Comparison of ENCODE assay signal across 38 cellular contexts in genomic region chr9:133468374-133468773, GRCh38. TPM values are rescaled to one million over a fixed set of nuclear protein-coding genes. Genes with fewer than 3 reads are reported as not detected.
"Had no signal": no experiment of that assay in that cellular context is flagged by ENCODE, and none has a peak within 500 bp of the region (broad histone marks: within the 10 kb centered on the region; RNA-seq: fewer than 3 reads in every experiment).

No MANE protein-coding gene starts in this region.

- ATAC-seq: left colon; left lung; lower lobe of right lung; mucosa of descending colon; naive thymus-derived CD4-positive, alpha-beta T cell had no signal

- H3K79me2 ChIP-seq: parathyroid adenoma had no signal

- H3K36me3 Mint-ChIP-seq: immature natural killer cell; naive thymus-derived CD4-positive, alpha-beta T cell; natural killer cell treated with Interleukin-12 subunit alpha and Interleukin-12 subunit beta and Interleukin-15 and Interleukin-18, amount 100 ng/mL, for 72 hours had no signal

- H3K9ac ChIP-seq: parathyroid adenoma had no signal

- H3K4me1 ChIP-seq: right atrium auricular region, sigmoid colon, testis, thyroid gland, vagina had no signal

- H3K27me3 ChIP-seq: heart left ventricle, left lung, right atrium auricular region, sigmoid colon, spleen, stomach, testis, thyroid gland, transverse colon, upper lobe of left lung, vagina had no signal

- H3K4me3 Mint-ChIP-seq: immature natural killer cell; naive thymus-derived CD4-positive, alpha-beta T cell; natural killer cell treated with Interleukin-12 subunit alpha and Interleukin-12 subunit beta and Interleukin-15 and Interleukin-18, amount 100 ng/mL, for 72 hours; neural crest cell had no signal

- H2AFZ ChIP-seq: parathyroid adenoma had no signal

- H3K4me3 ChIP-seq: heart left ventricle, left lung, lower lobe of right lung, mucosa of descending colon, right atrium auricular region, sigmoid colon, spleen, stomach, testis, thyroid gland, transverse colon, upper lobe of left lung, vagina had no signal

- H3K9me3 Mint-ChIP-seq: immature natural killer cell; naive thymus-derived CD4-positive, alpha-beta T cell; natural killer cell treated with Interleukin-12 subunit alpha and Interleukin-12 subunit beta and Interleukin-15 and Interleukin-18, amount 100 ng/mL, for 72 hours; neural crest cell had no signal

- H3K9me3 ChIP-seq: heart left ventricle, left lung, lower lobe of right lung, mucosa of descending colon, neutrophil, right atrium auricular region, sigmoid colon, spleen, stomach, testis, thyroid gland, transverse colon, upper lobe of left lung, vagina had no signal

- H3K27me3 Mint-ChIP-seq: naive thymus-derived CD4-positive, alpha-beta T cell; natural killer cell treated with Interleukin-12 subunit alpha and Interleukin-12 subunit beta and Interleukin-15 and Interleukin-18, amount 100 ng/mL, for 72 hours had no signal

- H3K36me3 ChIP-seq: neutrophil, right atrium auricular region, transverse colon had no signal

- H3K4me1 Mint-ChIP-seq: immature natural killer cell, neural crest cell had no signal

- H3K27ac ChIP-seq: heart left ventricle, left lung, lower lobe of right lung, neutrophil, parathyroid adenoma, right atrium auricular region, sigmoid colon, spleen, testis, thyroid gland, transverse colon, upper lobe of left lung, vagina had no signal

- FAIRE-seq: islet of Langerhans, kidney, small intestine had no signal

- DNase-seq: heart left ventricle; hypothalamus; immature natural killer cell; left colon; left lung; lower lobe of right lung; mammary epithelial cell; mesendoderm; midbrain; naive thymus-derived CD4-positive, alpha-beta T cell; occipital lobe; sigmoid colon; small intestine; spleen; stimulated activated CD4-positive, alpha-beta T cell treated with anti-CD3 and anti-CD28 coated beads, Interleukin-2, amount 100 ng/mL, for 48 hours; stimulated activated CD4-positive, alpha-beta T cell treated with anti-CD3 and anti-CD28 coated beads, Interleukin-4, amount 100 ng/mL, for 4 hours; stimulated activated CD8-positive, alpha-beta memory T cell treated with anti-CD3 and anti-CD28 coated beads, Interleukin-4, amount 100 ng/mL, for 48 hours; stimulated activated naive CD4-positive, alpha-beta T cell; stomach; testis; thyroid gland; transverse colon had no signal

- H3K27ac Mint-ChIP-seq: immature natural killer cell; naive thymus-derived CD4-positive, alpha-beta T cell; natural killer cell treated with Interleukin-12 subunit alpha and Interleukin-12 subunit beta and Interleukin-15 and Interleukin-18, amount 100 ng/mL, for 72 hours had no signal

RNA-seq across cellular contexts. Expression of gene MYMK, which starts 56.4 kb away (rescaled TPM):
- total RNA-seq: heart left ventricle; kidney; left colon; left lung; liver; lower lobe of right lung; mammary epithelial cell; mucosa of descending colon; naive thymus-derived CD4-positive, alpha-beta T cell; natural killer cell treated with Interleukin-12 subunit alpha and Interleukin-12 subunit beta and Interleukin-15 and Interleukin-18, amount 100 ng/mL, for 72 hours; neural crest cell; occipital lobe; osteocyte; posterior vena cava; pulmonary artery endothelial cell; renal cortical epithelial cell; right atrium auricular region; sigmoid colon; spleen; stomach; testis; thyroid gland; transverse colon; upper lobe of left lung; vagina had no signal
- polyA plus RNA-seq: heart left ventricle; immature natural killer cell; liver; mammary epithelial cell; naive thymus-derived CD4-positive, alpha-beta T cell; sigmoid colon; small intestine; spleen; stomach; urinary bladder had no signal
